Comparison of ENCODE assay signal across 6 cellular contexts in genomic region chr19:1237027-1237659, GRCh38. TPM values are rescaled to one million over a fixed set of nuclear protein-coding genes. Genes with fewer than 3 reads are reported as not detected.
DNase-seq lines count a peak whose midpoint lies in the region; ATAC-seq and TF ChIP-seq lines count a peak whose summit lies in the region.

No MANE protein-coding gene starts in this region.

- H3K36me3 ChIP-seq in HUES64 (ENCODE audit: insufficient read depth, low read length) (peaks cover 35% of the 10 kb centered on the region), prostate gland (no peaks in the 10 kb centered on the region)

- DNase-seq in prostate gland (ENCODE audit: low spot score) (peak; percentile 16), HPDE6-E6E7 (ENCODE audit: extremely low spot score) (no peak), ureter (ENCODE audit: low spot score) (no peak)

- TF ChIP-seq CTCF in prostate gland (IDR thresholded peaks at IDR 0.05), result no peak

- intact Hi-C loops in prostate gland (cut with DNase I), result no loop called here

- H3K9me3 ChIP-seq in HUES64 (ENCODE audit: insufficient read depth, low read depth, low read length), result no peaks in the 10 kb centered on the region
- no peaks in the 10 kb centered on the region for H3K9me3 ChIP-seq in prostate gland

- TF ChIP-seq POLR2A in prostate gland (IDR thresholded peaks at IDR 0.05), result no peak

- WGBS in HUES64, result under 1% methylated on average over 60 of the region's 60 CpGs
- 1% methylated on average over 53 of the region's 60 CpGs for WGBS in prostate gland

- H3K27ac ChIP-seq in HUES64 (ENCODE audit: low read depth, low read length) (no peak overlapping the region), cingulate gyrus (ENCODE audit: low read depth, low read length) (peak overlapping the region; percentile 60), prostate gland (peak overlapping the region in 1 of 2 donors; percentile 17)

- H3K4me1 ChIP-seq in HUES64 (ENCODE audit: insufficient read depth, low read length) (peaks cover 7% of the 10 kb centered on the region; the same call in 1 of the 2 replicates), prostate gland (replicated peaks) (peaks cover 9% of the 10 kb centered on the region)

- H3K4me3 ChIP-seq in HUES64 (ENCODE audit: low read length), result peak overlapping the region; percentile 78
- H3K4me3 ChIP-seq in prostate gland, result peak overlapping the region; percentile 36 to 48

- no peak for ATAC-seq in GM19467 (IDR thresholded peaks at IDR 0.05; ENCODE audit: unreplicated experiment)

- peak overlapping the region; percentile 69 for H3K9ac ChIP-seq in HUES64 (ENCODE audit: low read depth, low read length)

- H3K27me3 ChIP-seq in HUES64 (ENCODE audit: insufficient read depth, low read length), result no peaks in the 10 kb centered on the region
- H3K27me3 ChIP-seq in prostate gland (replicated peaks; ENCODE audit: insufficient read depth), result no peaks in the 10 kb centered on the region

RNA-seq across cellular contexts. Expression of gene CBARP, which starts 0.7 kb away (rescaled TPM):
- 7.7 TPM for polyA plus RNA-seq in HUES64 (2013, experiment 1 of 2)
- 10.9 TPM for polyA plus RNA-seq in HUES64 (2013, experiment 2 of 2)
- total RNA-seq in prostate gland (1 to 10 TPM in 1 of 2 donors, under 1 TPM in 1; 0.68 to 4.4 TPM), ureter (0.73 TPM)

RNA-seq across cellular contexts. Expression of gene ATP5F1D, which starts 4.4 kb away (rescaled TPM):
- polyA plus RNA-seq in HUES64 (2013, experiment 1 of 2), result 131 TPM
- polyA plus RNA-seq in HUES64 (2013, experiment 2 of 2), result 132 TPM
- total RNA-seq in prostate gland (100 to 1,000 TPM; 109 to 151 TPM), ureter (144 TPM)

RNA-seq across cellular contexts. Expression of gene MIDN, which starts 11.2 kb away (rescaled TPM):
- polyA plus RNA-seq in HUES64 (2013, experiment 1 of 2), result 116 TPM
- 108 TPM for polyA plus RNA-seq in HUES64 (2013, experiment 2 of 2)
- total RNA-seq in prostate gland (10 to 100 TPM; 35.8 to 42.9 TPM), ureter (121 TPM)

RNA-seq across cellular contexts. Expression of gene STK11, which starts 31.6 kb away (rescaled TPM):
- polyA plus RNA-seq in HUES64 (2013, experiment 1 of 2), result 42.9 TPM
- polyA plus RNA-seq in HUES64 (2013, experiment 2 of 2), result 36.7 TPM
- total RNA-seq in prostate gland, result 100 to 1,000 TPM in 1 of 2 donors, 10 to 100 TPM in 1; 75.1 to 157 TPM
- 51.2 TPM for total RNA-seq in ureter

RNA-seq across cellular contexts. Expression of gene CIRBP, which starts 32.0 kb away (rescaled TPM):
- polyA plus RNA-seq in HUES64 (2013, experiment 1 of 2), result 162 TPM
- polyA plus RNA-seq in HUES64 (2013, experiment 2 of 2), result 166 TPM
- 100 to 1,000 TPM; 753 to 863 TPM for total RNA-seq in prostate gland
- 524 TPM for total RNA-seq in ureter
